Comparison of ENCODE assay signal across 1 cellular context in the genomic region with DNA sequence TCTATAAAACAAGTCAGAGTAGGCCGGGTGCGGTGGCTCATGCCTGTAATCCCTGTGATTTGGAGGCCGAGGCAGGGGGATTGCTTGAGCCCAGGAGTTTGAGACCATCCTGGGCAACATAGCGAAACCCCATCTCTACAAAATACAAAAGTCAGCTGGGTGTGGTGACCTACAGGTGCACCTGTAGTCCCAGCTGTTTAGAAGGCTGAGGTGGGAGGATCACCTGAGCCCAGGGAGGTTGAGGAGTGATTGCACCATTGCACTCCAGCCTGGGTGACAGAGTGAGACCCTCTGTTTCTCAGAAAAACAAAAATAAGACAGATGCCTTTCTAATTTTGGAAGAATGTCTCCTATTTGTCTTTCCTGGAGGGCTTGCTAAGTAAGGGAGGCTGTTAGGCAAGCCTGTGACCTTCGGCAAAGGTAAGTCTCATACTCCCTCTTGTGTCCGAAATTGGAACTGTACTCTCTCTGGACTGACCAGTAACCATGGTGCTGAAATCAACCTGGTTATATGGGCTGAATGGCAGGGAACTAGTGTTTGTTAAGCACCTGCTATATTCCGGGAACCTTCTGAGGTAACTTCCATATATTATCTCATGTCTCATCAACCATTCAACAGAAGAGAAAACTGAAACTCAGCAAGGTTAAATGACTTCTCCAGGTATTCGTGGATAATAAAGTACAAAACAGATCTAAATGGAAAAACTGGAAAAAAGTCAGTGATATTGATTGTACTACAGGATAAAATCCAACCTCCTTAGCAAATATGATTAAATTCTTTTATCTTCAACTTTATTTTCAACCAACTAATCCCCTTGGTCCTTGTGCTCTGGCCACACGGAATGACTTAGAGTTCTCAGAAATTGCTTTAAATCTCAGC.
TF ChIP-seq lines count a peak whose summit lies in the region.

No MANE protein-coding gene starts in this region.

TF ChIP-seq in K562, 482 proteins besides CTCF, POLR2A, EP300 and RAD21 (continues in another document):
- TF ChIP-seq SIX5 (IDR thresholded peaks at IDR 0.05; ENCODE audit: borderline replicate concordance in 1 of 2, insufficient read depth in 1 of 2, low read depth in 1 of 2, low read length in 2 of 2) = no peak
- TF ChIP-seq, protein P1, sequence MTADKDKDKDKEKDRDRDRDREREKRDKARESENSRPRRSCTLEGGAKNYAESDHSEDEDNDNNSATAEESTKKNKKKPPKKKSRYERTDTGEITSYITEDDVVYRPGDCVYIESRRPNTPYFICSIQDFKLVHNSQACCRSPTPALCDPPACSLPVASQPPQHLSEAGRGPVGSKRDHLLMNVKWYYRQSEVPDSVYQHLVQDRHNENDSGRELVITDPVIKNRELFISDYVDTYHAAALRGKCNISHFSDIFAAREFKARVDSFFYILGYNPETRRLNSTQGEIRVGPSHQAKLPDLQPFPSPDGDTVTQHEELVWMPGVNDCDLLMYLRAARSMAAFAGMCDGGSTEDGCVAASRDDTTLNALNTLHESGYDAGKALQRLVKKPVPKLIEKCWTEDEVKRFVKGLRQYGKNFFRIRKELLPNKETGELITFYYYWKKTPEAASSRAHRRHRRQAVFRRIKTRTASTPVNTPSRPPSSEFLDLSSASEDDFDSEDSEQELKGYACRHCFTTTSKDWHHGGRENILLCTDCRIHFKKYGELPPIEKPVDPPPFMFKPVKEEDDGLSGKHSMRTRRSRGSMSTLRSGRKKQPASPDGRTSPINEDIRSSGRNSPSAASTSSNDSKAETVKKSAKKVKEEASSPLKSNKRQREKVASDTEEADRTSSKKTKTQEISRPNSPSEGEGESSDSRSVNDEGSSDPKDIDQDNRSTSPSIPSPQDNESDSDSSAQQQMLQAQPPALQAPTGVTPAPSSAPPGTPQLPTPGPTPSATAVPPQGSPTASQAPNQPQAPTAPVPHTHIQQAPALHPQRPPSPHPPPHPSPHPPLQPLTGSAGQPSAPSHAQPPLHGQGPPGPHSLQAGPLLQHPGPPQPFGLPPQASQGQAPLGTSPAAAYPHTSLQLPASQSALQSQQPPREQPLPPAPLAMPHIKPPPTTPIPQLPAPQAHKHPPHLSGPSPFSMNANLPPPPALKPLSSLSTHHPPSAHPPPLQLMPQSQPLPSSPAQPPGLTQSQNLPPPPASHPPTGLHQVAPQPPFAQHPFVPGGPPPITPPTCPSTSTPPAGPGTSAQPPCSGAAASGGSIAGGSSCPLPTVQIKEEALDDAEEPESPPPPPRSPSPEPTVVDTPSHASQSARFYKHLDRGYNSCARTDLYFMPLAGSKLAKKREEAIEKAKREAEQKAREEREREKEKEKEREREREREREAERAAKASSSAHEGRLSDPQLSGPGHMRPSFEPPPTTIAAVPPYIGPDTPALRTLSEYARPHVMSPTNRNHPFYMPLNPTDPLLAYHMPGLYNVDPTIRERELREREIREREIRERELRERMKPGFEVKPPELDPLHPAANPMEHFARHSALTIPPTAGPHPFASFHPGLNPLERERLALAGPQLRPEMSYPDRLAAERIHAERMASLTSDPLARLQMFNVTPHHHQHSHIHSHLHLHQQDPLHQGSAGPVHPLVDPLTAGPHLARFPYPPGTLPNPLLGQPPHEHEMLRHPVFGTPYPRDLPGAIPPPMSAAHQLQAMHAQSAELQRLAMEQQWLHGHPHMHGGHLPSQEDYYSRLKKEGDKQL (CRISPR knock-in tag; IDR thresholded peaks at IDR 0.05; ENCODE audit: borderline replicate concordance) = no peak
- TF ChIP-seq ZNF311 (CRISPR knock-in tag; IDR thresholded peaks at IDR 0.05) = no peak
- no peak for TF ChIP-seq TRIM25 (IDR thresholded peaks at IDR 0.05; ENCODE audit: borderline replicate concordance)
- TF ChIP-seq IRF9 (tag; IDR thresholded peaks at IDR 0.05) = no peak
- TF ChIP-seq NR1H2 (CRISPR knock-in tag; IDR thresholded peaks at IDR 0.05) = no peak
- no peak for TF ChIP-seq ZNF318 (IDR thresholded peaks at IDR 0.05; ENCODE audit: borderline replicate concordance in 1 of 2, low read depth in 1 of 2)
- no peak for TF ChIP-seq FOXA1 (IDR thresholded peaks at IDR 0.05; ENCODE audit: borderline replicate concordance)
- no peak for TF ChIP-seq ATF7 (IDR thresholded peaks at IDR 0.05)
- 0 out of 2 replicates have a peak, but pooled peaks have one; percentile 22 for TF ChIP-seq NBN (IDR thresholded peaks at IDR 0.05; ENCODE audit: low read depth)
- no peak for TF ChIP-seq HEY1 (CRISPR knock-in tag; IDR thresholded peaks at IDR 0.05; ENCODE audit: borderline replicate concordance)
- no peak for TF ChIP-seq BACH1 (tag; IDR thresholded peaks at IDR 0.05)
- TF ChIP-seq, protein P2, sequence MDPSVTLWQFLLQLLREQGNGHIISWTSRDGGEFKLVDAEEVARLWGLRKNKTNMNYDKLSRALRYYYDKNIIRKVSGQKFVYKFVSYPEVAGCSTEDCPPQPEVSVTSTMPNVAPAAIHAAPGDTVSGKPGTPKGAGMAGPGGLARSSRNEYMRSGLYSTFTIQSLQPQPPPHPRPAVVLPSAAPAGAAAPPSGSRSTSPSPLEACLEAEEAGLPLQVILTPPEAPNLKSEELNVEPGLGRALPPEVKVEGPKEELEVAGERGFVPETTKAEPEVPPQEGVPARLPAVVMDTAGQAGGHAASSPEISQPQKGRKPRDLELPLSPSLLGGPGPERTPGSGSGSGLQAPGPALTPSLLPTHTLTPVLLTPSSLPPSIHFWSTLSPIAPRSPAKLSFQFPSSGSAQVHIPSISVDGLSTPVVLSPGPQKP (CRISPR knock-in tag; IDR thresholded peaks at IDR 0.05) = no peak
- no peak for TF ChIP-seq IRF1 (CRISPR knock-in tag; IDR thresholded peaks at IDR 0.05; ENCODE audit: borderline replicate concordance)
- no peak for TF ChIP-seq SOX6 (IDR thresholded peaks at IDR 0.05)
- no peak for TF ChIP-seq NR3C1 (CRISPR knock-in tag; IDR thresholded peaks at IDR 0.05)
- TF ChIP-seq FOXA3 (CRISPR knock-in tag; conservative IDR thresholded peaks at IDR 0.05 in 1 of 2, IDR thresholded peaks at IDR 0.05 in 1 of 2) = no peak
- TF ChIP-seq, protein P3, sequence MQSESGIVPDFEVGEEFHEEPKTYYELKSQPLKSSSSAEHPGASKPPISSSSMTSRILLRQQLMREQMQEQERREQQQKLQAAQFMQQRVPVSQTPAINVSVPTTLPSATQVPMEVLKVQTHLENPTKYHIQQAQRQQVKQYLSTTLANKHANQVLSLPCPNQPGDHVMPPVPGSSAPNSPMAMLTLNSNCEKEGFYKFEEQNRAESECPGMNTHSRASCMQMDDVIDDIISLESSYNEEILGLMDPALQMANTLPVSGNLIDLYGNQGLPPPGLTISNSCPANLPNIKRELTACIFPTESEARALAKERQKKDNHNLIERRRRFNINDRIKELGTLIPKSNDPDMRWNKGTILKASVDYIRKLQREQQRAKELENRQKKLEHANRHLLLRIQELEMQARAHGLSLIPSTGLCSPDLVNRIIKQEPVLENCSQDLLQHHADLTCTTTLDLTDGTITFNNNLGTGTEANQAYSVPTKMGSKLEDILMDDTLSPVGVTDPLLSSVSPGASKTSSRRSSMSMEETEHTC (IDR thresholded peaks at IDR 0.05) = no peak
- no peak for TF ChIP-seq ZNF717 (CRISPR knock-in tag; IDR thresholded peaks at IDR 0.05)
- TF ChIP-seq TARDBP (IDR thresholded peaks at IDR 0.05) = no peak
- TF ChIP-seq, protein P4, sequence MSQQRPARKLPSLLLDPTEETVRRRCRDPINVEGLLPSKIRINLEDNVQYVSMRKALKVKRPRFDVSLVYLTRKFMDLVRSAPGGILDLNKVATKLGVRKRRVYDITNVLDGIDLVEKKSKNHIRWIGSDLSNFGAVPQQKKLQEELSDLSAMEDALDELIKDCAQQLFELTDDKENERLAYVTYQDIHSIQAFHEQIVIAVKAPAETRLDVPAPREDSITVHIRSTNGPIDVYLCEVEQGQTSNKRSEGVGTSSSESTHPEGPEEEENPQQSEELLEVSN (IDR thresholded peaks at IDR 0.05; ENCODE audit: borderline replicate concordance in 1 of 2, extremely low read depth in 1 of 2, insufficient read depth in 1 of 2, insufficient read length in 1 of 2, low read depth in 1 of 2, low read length in 1 of 2, poor library complexity in 1 of 2, severe bottlenecking in 1 of 2) = no peak
